Comparison of ENCODE assay signal across 10 cellular contexts in genomic region chr6:16683524-16684194, GRCh38.
A peak's percentile ranks its signal among the peaks of the same experiment; 100 is the strongest.
DNase-seq lines count a peak whose midpoint lies in the region; ATAC-seq, FAIRE-seq and TF ChIP-seq lines count a peak whose summit lies in the region.
"Had no signal": no experiment of that assay in that cellular context is flagged by ENCODE, and none has a peak within 500 bp of the region (broad histone marks: within the 10 kb centered on the region; RNA-seq: fewer than 3 reads in every experiment).

No MANE protein-coding gene starts in this region.

- H3K27me3 ChIP-seq in GM12878 (replicated peaks in 1 of 2; ENCODE audit: control insufficient read depth in 2 of 2, insufficient read depth in 2 of 2, low read length in 1 of 2) (no peaks in the 10 kb centered on the region), lower lobe of right lung (ENCODE audit: low read depth) (no peaks in the 10 kb centered on the region)
- H3K27me3 ChIP-seq: ovary had no signal

- no TSS peak for BruUV-seq in GM12878 (replicated peaks; lab: Mats Ljungman, UMichigan)

- no peaks in the 10 kb centered on the region for H3K79me2 ChIP-seq in GM12878 (ENCODE audit: control insufficient read depth, insufficient read depth, low read length)

- H3K4me1 ChIP-seq in GM12878 (ENCODE audit: control insufficient read depth, insufficient read depth, low read length) (peaks cover 28% of the 10 kb centered on the region), lower lobe of right lung (peaks cover 48% of the 10 kb centered on the region)

- H3K36me3 ChIP-seq in GM12878 (ENCODE audit: control insufficient read depth in 2 of 2, insufficient read depth in 2 of 2, low read length in 1 of 2) (no peaks in the 10 kb centered on the region; a peak in 1 of 4 replicates), lower lobe of right lung (no peaks in the 10 kb centered on the region)
- H3K36me3 ChIP-seq: ovary had no signal

- in situ Hi-C loops in KBM-7 (cut with MboI; ENCODE audit: low pct_unique_long_range_greater_than_20kb, low sequenced_read_pairs) (no loop called here), GM12878 (cut with MboI) (no loop called here), G401 (cut with HindIII; ENCODE audit: low sequenced_read_pairs) (no loop called here)

- no peak overlapping the region for H3K4me2 ChIP-seq in GM12878 (ENCODE audit: control insufficient read depth, insufficient read depth)

- TF ChIP-seq CTCF in GM12878 (IDR thresholded peaks at IDR 0.05 in 2 of 3, conservative IDR thresholded peaks at IDR 0.05 in 1 of 3; ENCODE audit: control insufficient read depth in 2 of 3, extremely low read depth in 1 of 3, insufficient read depth in 1 of 3, low read depth in 3 of 3, low read length in 3 of 3) (no peak), lower lobe of right lung (IDR thresholded peaks at IDR 0.05) (no peak)

- no peak for TF ChIP-seq POLR2A in GM12878 (IDR thresholded peaks at IDR 0.05; ENCODE audit: low read depth, low read length)

- H3K9me3 ChIP-seq in GM12878 (replicated peaks; ENCODE audit: control insufficient read depth, insufficient read depth, low read length) (no peaks in the 10 kb centered on the region; the same call in 2 of the 3 replicates), lower lobe of right lung (no peaks in the 10 kb centered on the region)
- H3K9me3 ChIP-seq: ovary had no signal

- intact Hi-C loops in GM12878 (cut with micrococcal nuclease; ENCODE audit: unreplicated experiment): no loop called here
- intact Hi-C loops in lower lobe of right lung (cut with DNase I): no loop called here

- DNase-seq in AG08395 (ENCODE audit: low spot score): peak; percentile 65
- peak; percentile 55 for DNase-seq in KBM-7
- no peak for DNase-seq in GM12878 (ENCODE audit: low read depth, low spot score)
- DNase-seq in lower lobe of right lung: no peak
- no peak for DNase-seq in DMS114 treated with DMSO at 0.1 percent for 48 hours (lab: John Stamatoyannopoulos, UW; ENCODE audit: unreplicated experiment)
- no peak for DNase-seq in iPS-NIHi11 (ENCODE audit: low spot score)
- no peak for DNase-seq in G401 (ENCODE audit: low spot score)
- DNase-seq: activated CD4-positive, CD25-positive, alpha-beta regulatory T cell treated with anti-CD3 and anti-CD28 coated beads, Interleukin-2, amount 50 U/mL, for 72 hours had no signal

- no peak overlapping the region for H3K9ac ChIP-seq in GM12878 (ENCODE audit: control insufficient read depth, insufficient read depth, low read length)

- RAD21 ChIA-PET in GM12878 (lab: Charles Lee; ENCODE audit: unreplicated experiment): interaction anchor here (0.5 to 1.8 kb wide), 4 partner anchors 13 to 179 kb away, joined by 3 to 5 read pairs (median 4); no protein-coding TSS in a partner anchor

- H3K4me3 ChIP-seq in GM12878 (no peak overlapping the region), lower lobe of right lung (no peak overlapping the region)
- H3K4me3 ChIP-seq: ovary had no signal

- TF ChIP-seq RAD21 in GM12878 (IDR thresholded peaks at IDR 0.05; ENCODE audit: insufficient read depth, low read depth, low read length): no peak

- no peaks in the 10 kb centered on the region for H4K20me1 ChIP-seq in GM12878 (ENCODE audit: control insufficient read depth, insufficient read depth)

- POLR2A ChIA-PET in GM12878 (lab: Charles Lee): interaction anchor here (1.4 kb wide), 1 partner anchor 172 kb away, joined by 3 read pairs; no protein-coding TSS in a partner anchor

- ATAC-seq in GM12878: peak; percentile 42
- peak; percentile 65 to 76 for ATAC-seq in lower lobe of right lung
- ATAC-seq in HG02938 (IDR thresholded peaks at IDR 0.05; ENCODE audit: unreplicated experiment): no peak

- H3K27ac ChIP-seq in GM12878 (ENCODE audit: control insufficient read depth, insufficient read depth) (no peak overlapping the region), lower lobe of right lung (peak overlapping the region; percentile 33)
- H3K27ac ChIP-seq: ovary had no signal

- no peak for TF ChIP-seq EP300 in GM12878 (IDR thresholded peaks at IDR 0.05; ENCODE audit: borderline replicate concordance in 1 of 2, control insufficient read depth in 1 of 2, low read depth in 2 of 2, low read length in 2 of 2)

- SMC1A ChIA-PET in GM12878 (lab: Charles Lee; ENCODE audit: uncharacterized antibody, unreplicated experiment): interaction anchor here (0.5 to 1.4 kb wide), 8 partner anchors 13 to 171 kb away, joined by 3 to 11 read pairs (median 4); no protein-coding TSS in a partner anchor

- CTCF ChIA-PET in GM12878 (lab: Yijun Ruan, JAX): interaction anchor here (1.3 kb wide), 1 partner anchor 23 kb away, joined by 6 read pairs; no protein-coding TSS in a partner anchor

- H2AFZ ChIP-seq in GM12878 (ENCODE audit: control insufficient read depth, low read depth, low read length): no peak overlapping the region

- 95% methylated on average over 4 of the region's 4 CpGs for WGBS in GM12878 (ENCODE audit: insufficient coverage, insufficient replicate concordance, low lambda C conversion rate, missing lambda C conversion rate)

- FAIRE-seq in GM12878 (lab: Jason Lieb, UNC): no peak

TF ChIP-seq in GM12878, 131 proteins besides CTCF, POLR2A, EP300 and RAD21 (continues in another document):
- TF ChIP-seq ZNF274 (IDR thresholded peaks at IDR 0.05; ENCODE audit: insufficient read depth, insufficient read length) (no peak), BMI1 (IDR thresholded peaks at IDR 0.05; ENCODE audit: borderline replicate concordance) (no peak), ATF2 (IDR thresholded peaks at IDR 0.05; ENCODE audit: low read length) (no peak), YBX1 (IDR thresholded peaks at IDR 0.05) (no peak), CEBPB (IDR thresholded peaks at IDR 0.05; ENCODE audit: borderline replicate concordance in 1 of 2, low read depth in 2 of 2, low read length in 2 of 2) (no peak), CREB1 (IDR thresholded peaks at IDR 0.05; ENCODE audit: low read depth) (no peak), SMARCA5 (IDR thresholded peaks at IDR 0.05) (no peak), NFXL1 (IDR thresholded peaks at IDR 0.05; ENCODE audit: borderline replicate concordance) (no peak), ZNF207 (IDR thresholded peaks at IDR 0.05; ENCODE audit: borderline replicate concordance) (no peak), POLR2AphosphoS2 (IDR thresholded peaks at IDR 0.05; ENCODE audit: low read depth, low read length) (no peak), FOS (IDR thresholded peaks at IDR 0.05; ENCODE audit: borderline replicate concordance, extremely low read depth, insufficient read length) (no peak), CHD2 (IDR thresholded peaks at IDR 0.05; ENCODE audit: borderline replicate concordance, low read depth, low read length) (no peak), CHD1 (IDR thresholded peaks at IDR 0.05; ENCODE audit: low read depth, low read length) (no peak), HDAC2 (IDR thresholded peaks at IDR 0.05) (no peak), PKNOX1 (IDR thresholded peaks at IDR 0.05) (no peak), MAX (IDR thresholded peaks at IDR 0.05; ENCODE audit: low read depth, low read length) (no peak), TCF3 (IDR thresholded peaks at IDR 0.05; ENCODE audit: borderline replicate concordance, insufficient read depth, low read depth, low read length) (no peak)
- TF ChIP-seq, protein P1, sequence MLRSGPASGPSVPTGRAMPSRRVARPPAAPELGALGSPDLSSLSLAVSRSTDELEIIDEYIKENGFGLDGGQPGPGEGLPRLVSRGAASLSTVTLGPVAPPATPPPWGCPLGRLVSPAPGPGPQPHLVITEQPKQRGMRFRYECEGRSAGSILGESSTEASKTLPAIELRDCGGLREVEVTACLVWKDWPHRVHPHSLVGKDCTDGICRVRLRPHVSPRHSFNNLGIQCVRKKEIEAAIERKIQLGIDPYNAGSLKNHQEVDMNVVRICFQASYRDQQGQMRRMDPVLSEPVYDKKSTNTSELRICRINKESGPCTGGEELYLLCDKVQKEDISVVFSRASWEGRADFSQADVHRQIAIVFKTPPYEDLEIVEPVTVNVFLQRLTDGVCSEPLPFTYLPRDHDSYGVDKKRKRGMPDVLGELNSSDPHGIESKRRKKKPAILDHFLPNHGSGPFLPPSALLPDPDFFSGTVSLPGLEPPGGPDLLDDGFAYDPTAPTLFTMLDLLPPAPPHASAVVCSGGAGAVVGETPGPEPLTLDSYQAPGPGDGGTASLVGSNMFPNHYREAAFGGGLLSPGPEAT (IDR thresholded peaks at IDR 0.05; ENCODE audit: low read depth): no peak

Comparison
In these comparisons a context has a peak if more than half of its experiments do, and no peak if none do; other contexts are left out.
1. DNase-seq: peak in AG08395 (single experiment) and KBM-7 (single experiment); none in GM12878 (single experiment), lower lobe of right lung (single experiment), DMS114 treated with DMSO at 0.1 percent for 48 hours (single experiment), iPS-NIHi11 (single experiment) and G401 (single experiment).